Comparison of ENCODE assay signal across 25 cellular contexts in genomic region chr20:24535956-24536730, GRCh38.
A peak's percentile ranks its signal among the peaks of the same experiment; 100 is the strongest.
DNase-seq lines count a peak whose midpoint lies in the region; ATAC-seq and TF ChIP-seq lines count a peak whose summit lies in the region.
"Had no signal": no experiment of that assay in that cellular context is flagged by ENCODE, and none has a peak within 500 bp of the region (broad histone marks: within the 10 kb centered on the region; RNA-seq: fewer than 3 reads in every experiment).

No MANE protein-coding gene starts in this region.

- H3K4me2 ChIP-seq in mammary epithelial cell (ENCODE audit: insufficient read depth, low read depth, low read length), result no peak overlapping the region

- dilution Hi-C loops in mammary epithelial cell (cut with HindIII; ENCODE audit: low sequenced_read_pairs), result no loop called here

- no TSS peak for BruUV-seq in mammary epithelial cell (replicated peaks; lab: Mats Ljungman, UMichigan)

- H3K4me3 ChIP-seq in mammary epithelial cell (replicated peaks in 1 of 3; ENCODE audit: insufficient read depth in 1 of 3, low read depth in 2 of 3, low read length in 3 of 3), result no peak overlapping the region
- H3K4me3 ChIP-seq in breast epithelium, result no peak overlapping the region
- H3K4me3 ChIP-seq in foreskin fibroblast (ENCODE audit: low read depth in 1 of 2, low read length in 2 of 2), result no peak overlapping the region
- H3K4me3 ChIP-seq: GM12878, HAP-1 had no signal

- WGBS in mammary epithelial cell (ENCODE audit: low coverage, missing lambda C conversion rate), result 66% methylated on average over 12 of the region's 14 CpGs

- H3K27ac ChIP-seq in mammary epithelial cell (ENCODE audit: insufficient read depth, low read depth, low read length), result no peak overlapping the region
- H3K27ac ChIP-seq in breast epithelium, result no peak overlapping the region
- H3K27ac ChIP-seq: HL-60 had no signal

- ATAC-seq in GM21529 (IDR thresholded peaks at IDR 0.05; ENCODE audit: unreplicated experiment), result no peak
- ATAC-seq: GM12878, HepG2 had no signal

- H4K20me1 ChIP-seq in mammary epithelial cell (ENCODE audit: insufficient read depth, low read length), result no peaks in the 10 kb centered on the region

- TF ChIP-seq CTCF in mammary epithelial cell (conservative IDR thresholded peaks at IDR 0.05 in 1 of 2, IDR thresholded peaks at IDR 0.05 in 1 of 2; ENCODE audit: extremely low read depth in 1 of 2, insufficient read depth in 1 of 2, low read depth in 1 of 2, low read length in 2 of 2) (no peak), breast epithelium (IDR thresholded peaks at IDR 0.05) (no peak), foreskin fibroblast (IDR thresholded peaks at IDR 0.05; ENCODE audit: low read depth, low read length) (no peak), GM10248 (IDR thresholded peaks at IDR 0.05; ENCODE audit: control extremely low read depth, extremely low read depth, low read depth, missing control alignments) (no peak)

- intact Hi-C loops in mammary epithelial cell (cut with micrococcal nuclease), result no loop called here
- intact Hi-C loops in breast epithelium (cut with DNase I; ENCODE audit: low total_unique reads), result no loop called here

- POLR2A ChIA-PET in GM10248 (lab: Yijun Ruan, JAX), result no interaction called here

- H2AFZ ChIP-seq in mammary epithelial cell (ENCODE audit: low read depth, low read length), result no peak overlapping the region

- H3K9ac ChIP-seq in mammary epithelial cell (ENCODE audit: insufficient read depth, low read length), result no peak overlapping the region

- no peaks in the 10 kb centered on the region for H3K4me1 ChIP-seq in mammary epithelial cell (ENCODE audit: insufficient read depth, low read length)
- no peaks in the 10 kb centered on the region for H3K4me1 ChIP-seq in breast epithelium
- H3K4me1 ChIP-seq: BE2C, HAP-1 had no signal

- no peaks in the 10 kb centered on the region for H3K27me3 ChIP-seq in mammary epithelial cell (ENCODE audit: insufficient read depth, low read length)
- H3K27me3 ChIP-seq in breast epithelium, result no peaks in the 10 kb centered on the region
- H3K27me3 ChIP-seq: BE2C had no signal

- TF ChIP-seq POLR2A in breast epithelium (IDR thresholded peaks at IDR 0.05), result no peak

- no peaks in the 10 kb centered on the region for H3K79me2 ChIP-seq in mammary epithelial cell (ENCODE audit: insufficient read depth, low read length)

- CTCF ChIA-PET in mammary epithelial cell (lab: Charles Lee; ENCODE audit: low non-redundant PET) (no interaction called here), GM10248 (lab: Yijun Ruan, JAX) (no interaction called here)

- DNase-seq in mammary epithelial cell (peak; percentile 6), breast epithelium (ENCODE audit: low spot score in 2 of 2) (no peak), RPMI7951 (ENCODE audit: low read depth) (peak; percentile 83), foreskin fibroblast (peak; percentile 9 to 37), GM10248 (ENCODE audit: extremely low spot score) (no peak), ureter (ENCODE audit: low spot score) (no peak), NCI-H774 (lab: John Stamatoyannopoulos, UW) (no peak)
- DNase-seq: 8988T, BE2C, EL, KG1, MV-4-11, NCI-H1105 treated with DMSO at 0.1 percent for 48 hours, NCI-H2081 treated with DMSO at 0.1 percent for 48 hours, NCI-H2171 treated with DMSO at 0.1 percent for 48 hours, NCI-H524 treated with DMSO at 0.1 percent for 48 hours, OCI-M1, RPMI8226, SHP77, SW 1271 had no signal

- H3K9me3 ChIP-seq in mammary epithelial cell (replicated peaks; ENCODE audit: insufficient read depth, low read length) (peaks cover 3% of the 10 kb centered on the region), breast epithelium (no peaks in the 10 kb centered on the region)
- H3K9me3 ChIP-seq: BE2C, HAP-1 had no signal

- H3K36me3 ChIP-seq in mammary epithelial cell (ENCODE audit: insufficient read depth, low read length) (no peaks in the 10 kb centered on the region), breast epithelium (no peaks in the 10 kb centered on the region)
- H3K36me3 ChIP-seq: BE2C, HAP-1 had no signal

- in situ Hi-C loops in mammary epithelial cell (cut with MboI; ENCODE audit: low sequenced_read_pairs in 2 of 2), result loop anchor here in 1 of 2 donors (10.0 kb wide), 1 partner anchor 61 kb away; no protein-coding TSS in a partner anchor

Comparison
In these comparisons a context has a peak if more than half of its experiments do, and no peak if none do; other contexts are left out.
1. DNase-seq: peak in mammary epithelial cell (single experiment), RPMI7951 (single experiment) and foreskin fibroblast (2 of 2); none in breast epithelium (0 of 2), GM10248 (single experiment), ureter (single experiment) and NCI-H774 (single experiment).